In genomic region chr3:126889276-126890201, GRCh38 we compare ENCODE assay signal across 25 cellular contexts.
"Had no signal": no experiment of that assay in that cellular context is flagged by ENCODE, and none has a peak within 500 bp of the region (broad histone marks: within the 10 kb centered on the region; RNA-seq: fewer than 3 reads in every experiment).

No MANE protein-coding gene starts in this region.

- H3K36me3 ChIP-seq: suprapubic skin, transverse colon, vagina had no signal

- H3K4me1 Mint-ChIP-seq: activated B cell treated with CpG ODN at 0.5 μM for 24 hours; activated naive CD8-positive, alpha-beta T cell treated with anti-CD3 and anti-CD28 coated beads for 36 hours; mesothelial cell of epicardium; stimulated activated naive CD8-positive, alpha-beta T cell treated with anti-CD3 and anti-CD28 coated beads, Interleukin-15, amount 100 ng/mL, for 72 hours had no signal

- H3K4me3 ChIP-seq: dorsolateral prefrontal cortex, lung, skin epidermis, suprapubic skin, transverse colon, vagina had no signal

- H3K27me3 ChIP-seq: dorsolateral prefrontal cortex, foreskin keratinocyte, suprapubic skin, transverse colon, vagina had no signal

- H3K36me3 Mint-ChIP-seq: activated naive CD8-positive, alpha-beta T cell treated with anti-CD3 and anti-CD28 coated beads for 36 hours; mesothelial cell of epicardium; natural killer cell treated with Interleukin-12 subunit alpha and Interleukin-12 subunit beta and Interleukin-15 and Interleukin-18, amount 100 ng/mL, for 72 hours had no signal

- H3K4me3 Mint-ChIP-seq: activated B cell treated with CpG ODN at 0.5 μM for 24 hours; activated CD4-positive, alpha-beta memory T cell treated with anti-CD3 and anti-CD28 coated beads for 36 hours; activated naive CD8-positive, alpha-beta T cell treated with anti-CD3 and anti-CD28 coated beads for 36 hours; mesothelial cell of epicardium; natural killer cell treated with Interleukin-12 subunit alpha and Interleukin-12 subunit beta and Interleukin-15 and Interleukin-18, amount 100 ng/mL, for 72 hours; stimulated activated naive CD8-positive, alpha-beta T cell treated with anti-CD3 and anti-CD28 coated beads, Interleukin-15, amount 100 ng/mL, for 72 hours had no signal

- H3K4me1 ChIP-seq: foreskin keratinocyte, transverse colon, vagina had no signal

- ATAC-seq: foreskin keratinocyte; left colon; natural killer cell treated with Interleukin-12 subunit alpha and Interleukin-12 subunit beta and Interleukin-15 and Interleukin-18, amount 100 ng/mL, for 72 hours; right cardiac atrium; stimulated activated naive CD8-positive, alpha-beta T cell treated with anti-CD3 and anti-CD28 coated beads, Interleukin-15, amount 100 ng/mL, for 72 hours had no signal

- H3K27me3 Mint-ChIP-seq: activated CD4-positive, alpha-beta memory T cell treated with anti-CD3 and anti-CD28 coated beads for 36 hours; activated naive CD8-positive, alpha-beta T cell treated with anti-CD3 and anti-CD28 coated beads for 36 hours; progenitor cell of endocrine pancreas; stimulated activated naive CD8-positive, alpha-beta T cell treated with anti-CD3 and anti-CD28 coated beads, Interleukin-15, amount 100 ng/mL, for 72 hours had no signal

- H3K27ac Mint-ChIP-seq: activated B cell treated with CpG ODN at 0.5 μM for 24 hours; activated CD4-positive, alpha-beta memory T cell treated with anti-CD3 and anti-CD28 coated beads for 36 hours; activated naive CD8-positive, alpha-beta T cell treated with anti-CD3 and anti-CD28 coated beads for 36 hours; mesothelial cell of epicardium; natural killer cell treated with Interleukin-12 subunit alpha and Interleukin-12 subunit beta and Interleukin-15 and Interleukin-18, amount 100 ng/mL, for 72 hours; progenitor cell of endocrine pancreas had no signal

- H3K9me3 ChIP-seq: suprapubic skin, transverse colon, vagina had no signal

- DNase-seq: activated B cell treated with CpG ODN at 0.5 μM for 24 hours; activated CD4-positive, alpha-beta memory T cell treated with anti-CD3 and anti-CD28 coated beads for 36 hours; activated CD4-positive, alpha-beta T cell treated with anti-CD3 and anti-CD28 coated beads for 4 hours; activated naive CD8-positive, alpha-beta T cell treated with anti-CD3 and anti-CD28 coated beads for 36 hours; activated T-cell treated with anti-CD3 and anti-CD28 coated beads for 4 hours; amniotic stem cell; foreskin keratinocyte; hippocampal formation; islet precursor cell; left colon; occipital lobe; right cardiac atrium; stimulated activated CD4-positive, alpha-beta T cell treated with anti-CD3 and anti-CD28 coated beads, Interleukin-15, amount 100 ng/mL, for 24 hours; stimulated activated CD4-positive, alpha-beta T cell treated with anti-CD3 and anti-CD28 coated beads, Interleukin-2, amount 100 ng/mL, for 48 hours; stimulated activated naive CD8-positive, alpha-beta T cell treated with anti-CD3 and anti-CD28 coated beads, Interleukin-15, amount 100 ng/mL, for 72 hours; transverse colon had no signal

- H3K27ac ChIP-seq: dorsolateral prefrontal cortex, epithelial cell of prostate, foreskin keratinocyte, skin epidermis, suprapubic skin, transverse colon, vagina had no signal
